In genomic region chr5:40833712-40834229, GRCh38 we compare ENCODE assay signal across 8 cellular contexts. TPM values are rescaled to one million over a fixed set of nuclear protein-coding genes. Genes with fewer than 3 reads are reported as not detected.
A peak's percentile ranks its signal among the peaks of the same experiment; 100 is the strongest.
DNase-seq lines count a peak whose midpoint lies in the region; ATAC-seq and TF ChIP-seq lines count a peak whose summit lies in the region.

No MANE protein-coding gene starts in this region.

- no peaks in the 10 kb centered on the region for H3K9me3 Mint-ChIP-seq in brain

- H3K27me3 Mint-ChIP-seq in brain: peaks cover 21% of the 10 kb centered on the region

- no peak for ATAC-seq in heart right ventricle
- ATAC-seq in Right ventricle myocardium inferior: no peak
- no peak for ATAC-seq in aorta (ENCODE audit: low FRiP score)

- H3K27ac Mint-ChIP-seq in brain: peak overlapping the region; percentile 99 to 100 (median 99)

- WGBS in heart right ventricle, 2 donors: 36 to 48% methylated on average over 13 of the region's 13 CpGs
- 20 to 24% methylated on average over 9 to 13 of the region's 13 CpGs for WGBS in mesodermal cell (ENCODE audit: insufficient coverage in 2 of 2), 2 experiments
- 62 to 64% methylated on average over 13 of the region's 13 CpGs for WGBS in aorta, 2 donors

- H3K27me3 ChIP-seq in heart right ventricle (no peaks in the 10 kb centered on the region), aorta (ENCODE audit: control insufficient read depth in 1 of 2, insufficient read depth in 2 of 2, low read length in 1 of 2) (no peaks in the 10 kb centered on the region)

- peak overlapping the region; percentile 99 to 100 (median 99) for H3K4me3 Mint-ChIP-seq in brain

- peaks cover 66% of the 10 kb centered on the region for H3K36me3 Mint-ChIP-seq in brain

- peak overlapping the region in 8 of 10 donors; percentile 93 to 99 (median 96) for H3K27ac ChIP-seq in heart right ventricle
- peak overlapping the region; percentile 95 for H3K27ac ChIP-seq in mesodermal cell (ENCODE audit: low read depth, low read length, severe bottlenecking)
- H3K27ac ChIP-seq in aorta (ENCODE audit: low read depth in 1 of 2, low read length in 2 of 2): peak overlapping the region in 1 of 2 donors; percentile 16

- H3K4me1 ChIP-seq in heart right ventricle (peaks cover 2 to 38% (median 24%) of the 10 kb centered on the region in 9 donors), mesodermal cell (ENCODE audit: control insufficient read depth, insufficient read depth, low read length, poor library complexity, severe bottlenecking) (peaks cover 26% of the 10 kb centered on the region), aorta (ENCODE audit: control insufficient read depth in 1 of 2, insufficient read depth in 2 of 2, low read length in 2 of 2) (no peaks in the 10 kb centered on the region)

- H3K9me3 ChIP-seq in heart right ventricle: no peaks in the 10 kb centered on the region
- H3K9me3 ChIP-seq in mesodermal cell (ENCODE audit: control insufficient read depth, low read length): no peaks in the 10 kb centered on the region
- no peaks in the 10 kb centered on the region for H3K9me3 ChIP-seq in aorta (ENCODE audit: control insufficient read depth, low read length)

- intact Hi-C loops in heart right ventricle (cut with DNase I) (loop anchor here in 7 of 10 donors (2.0 to 10.0 kb wide), 4 partner anchors 37 to 79 kb away; partner anchors contain the start of gene TTC33 (in 7 of the 7)), Right ventricle myocardium inferior (cut with DNase I) (loop anchor here (2.0 kb wide), 1 partner anchor 79 kb away; the partner anchor contains the start of gene TTC33), aorta (cut with DNase I) (loop anchor here (2.0 kb wide), 1 partner anchor 77 kb away; no protein-coding TSS in a partner anchor)

- TF ChIP-seq CTCF in heart right ventricle (IDR thresholded peaks at IDR 0.05) (no peak), brain (conservative IDR thresholded peaks at IDR 0.05) (no peak)

- H3K4me3 ChIP-seq in heart right ventricle: peak overlapping the region; percentile 24 to 88 (median 74)
- peak overlapping the region; percentile 91 for H3K4me3 ChIP-seq in mesodermal cell (ENCODE audit: extremely low read depth, insufficient read depth, low read length, poor library complexity, severe bottlenecking)
- H3K4me3 ChIP-seq in aorta (ENCODE audit: low read length in 2 of 2): peak overlapping the region; percentile 39 to 83

- H3K36me3 ChIP-seq in heart right ventricle: peaks cover 0 to 56% (median 31%) of the 10 kb centered on the region in 9 donors
- peaks cover 57% of the 10 kb centered on the region for H3K36me3 ChIP-seq in mesodermal cell (ENCODE audit: control insufficient read depth, insufficient read depth, low read length)
- H3K36me3 ChIP-seq in aorta (ENCODE audit: control insufficient read depth in 1 of 2, insufficient read depth in 2 of 2, low read length in 1 of 2): peaks cover 2 to 3% of the 10 kb centered on the region in 2 donors

- peaks cover 53% of the 10 kb centered on the region for H3K4me1 Mint-ChIP-seq in brain

- no peak for DNase-seq in heart right ventricle
- no peak for DNase-seq in Right ventricle myocardium inferior (ENCODE audit: missing footprints)
- no peak for DNase-seq in aorta
- DNase-seq in SIG-M5 (lab: John Stamatoyannopoulos, UW): no peak
- DNase-seq in NCI-H187 (lab: John Stamatoyannopoulos, UW): no peak
- no peak for DNase-seq in NCI-H82 (lab: John Stamatoyannopoulos, UW)

RNA-seq across cellular contexts. Expression of gene RPL37, which starts 1.3 kb away (rescaled TPM):
- 100 to 1,000 TPM; 530 to 829 (median 577) TPM for total RNA-seq in heart right ventricle
- polyA plus RNA-seq in heart right ventricle: 1,000 to 10,000 TPM; 1,171 to 1,864 TPM
- total RNA-seq in Right ventricle myocardium inferior: 693 TPM
- polyA plus RNA-seq in brain (ENCODE audit: insufficient read depth, low read depth, low replicate concordance): 3,756 TPM
- polyA plus RNA-seq in mesodermal cell (2013, experiment 1 of 2): 2,788 TPM
- polyA plus RNA-seq in mesodermal cell (2013, experiment 2 of 2): 2,704 TPM
- 100 to 1,000 TPM; 772 to 916 TPM for total RNA-seq in aorta
- 1,000 to 10,000 TPM; 1,304 to 1,463 TPM for polyA plus RNA-seq in aorta

RNA-seq across cellular contexts. Expression of gene CARD6, which starts 7.4 kb away (rescaled TPM):
- total RNA-seq in heart right ventricle: 1 to 10 TPM; 4.4 to 9.1 (median 5.4) TPM
- polyA plus RNA-seq in heart right ventricle: 1 to 10 TPM; 2.7 to 3.3 TPM
- 7.1 TPM for total RNA-seq in Right ventricle myocardium inferior
- 0.54 TPM for polyA plus RNA-seq in brain (ENCODE audit: insufficient read depth, low read depth, low replicate concordance)
- polyA plus RNA-seq in mesodermal cell (2013, experiment 1 of 2): 0.66 TPM
- 0.46 TPM for polyA plus RNA-seq in mesodermal cell (2013, experiment 2 of 2)
- 10 to 100 TPM; 10.4 to 19.8 TPM for total RNA-seq in aorta
- 1 to 10 TPM; 4.6 to 4.8 TPM for polyA plus RNA-seq in aorta

RNA-seq across cellular contexts. Expression of gene PRKAA1, which starts 35.6 kb away (rescaled TPM):
- total RNA-seq in heart right ventricle (10 to 100 TPM; 37.2 to 53.2 (median 42.7) TPM), Right ventricle myocardium inferior (33.6 TPM), aorta (100 to 1,000 TPM; 103 to 104 TPM)
- polyA plus RNA-seq in heart right ventricle (10 to 100 TPM; 11.0 to 28.5 TPM), brain (ENCODE audit: insufficient read depth, low read depth, low replicate concordance) (12.2 TPM), aorta (10 to 100 TPM; 20.5 to 49.8 TPM)
- 25.4 TPM for polyA plus RNA-seq in mesodermal cell (2013, experiment 1 of 2)
- polyA plus RNA-seq in mesodermal cell (2013, experiment 2 of 2): 32.0 TPM
